ENCODE assay signal across 10 cellular contexts in genomic region chr19:14570864-14571527, GRCh38. TPM values are rescaled to one million over a fixed set of nuclear protein-coding genes. Genes with fewer than 3 reads are reported as not detected.
DNase-seq lines count a peak whose midpoint lies in the region; ATAC-seq, FAIRE-seq and TF ChIP-seq lines count a peak whose summit lies in the region.
"Had no signal": no experiment of that assay in that cellular context is flagged by ENCODE, and none has a peak within 500 bp of the region (broad histone marks: within the 10 kb centered on the region; RNA-seq: fewer than 3 reads in every experiment).

No MANE protein-coding gene starts in this region.

- H3K9me3 ChIP-seq in H1 (ENCODE audit: insufficient read depth in 2 of 2, low read depth in 1 of 2, low read length in 1 of 2) = no peaks in the 10 kb centered on the region

- H2BK5ac ChIP-seq in H1 (ENCODE audit: low read depth, low read length) = peak overlapping the region; percentile 90; the same call in 1 of the 2 replicates

- no peak overlapping the region for H3K14ac ChIP-seq in H1 (ENCODE audit: insufficient read length)

- H3K27me3 ChIP-seq in BJ (ENCODE audit: control insufficient read depth, insufficient read depth, low read length) (no peaks in the 10 kb centered on the region), H1 (replicated peaks in 1 of 4; ENCODE audit: control insufficient read depth in 3 of 4, extremely low read depth in 1 of 4, insufficient read depth in 3 of 4, low read length in 3 of 4) (no peaks in the 10 kb centered on the region)

- peak overlapping the region; percentile 80 for H4K8ac ChIP-seq in H1 (ENCODE audit: extremely low read depth, insufficient read depth, low read length)

- H3K79me2 ChIP-seq in H1 (ENCODE audit: control insufficient read depth in 1 of 2, insufficient read depth in 2 of 2, low read length in 2 of 2) = peaks cover 0 to 19% of the 10 kb centered on the region in 2 experiments; a peak in 2 of 4 replicates

- peaks cover 0 to 10% of the 10 kb centered on the region in 2 experiments for H4K20me1 ChIP-seq in H1 (replicated peaks in 1 of 2; ENCODE audit: control insufficient read depth in 1 of 2, insufficient read depth in 2 of 2, low read length in 2 of 2)

- H3K4me1 ChIP-seq in H1 (replicated peaks in 1 of 4; ENCODE audit: control insufficient read depth in 3 of 4, insufficient read depth in 4 of 4, low read length in 3 of 4) = peaks cover 0 to 4% (median 2%) of the 10 kb centered on the region in 4 experiments; a peak in 3 of 7 replicates

- H2AK5ac ChIP-seq in H1 (ENCODE audit: low read depth, low read length) = no peak overlapping the region

- H2BK120ac ChIP-seq in H1 (replicated peaks; ENCODE audit: low read depth, low read length) = no peak overlapping the region

- peak overlapping the region; percentile 89 for H3K56ac ChIP-seq in H1 (replicated peaks; ENCODE audit: insufficient read length, low read depth, low read length)

- FAIRE-seq in H1 (lab: Jason Lieb, UNC) = no peak
- FAIRE-seq: colon had no signal

- H3K27ac Mint-ChIP-seq in neural crest cell (ENCODE audit: unreplicated experiment) = peak overlapping the region; percentile 35

- no peaks in the 10 kb centered on the region; the same call in none of the 2 replicates for H3K79me1 ChIP-seq in H1 (ENCODE audit: low read depth, low read length)

- no peak for TF ChIP-seq RAD21 in H1 (IDR thresholded peaks at IDR 0.05 in 1 of 2, conservative IDR thresholded peaks at IDR 0.05 in 1 of 2; ENCODE audit: low read depth in 2 of 2, low read length in 2 of 2)

- H3K23me2 ChIP-seq in H1 (ENCODE audit: low read depth, low read length) = no peaks in the 10 kb centered on the region; the same call in 1 of the 2 replicates

- DNase-seq in BJ (ENCODE audit: low read depth) (no peak), NB4 (ENCODE audit: low read depth) (no peak), H1 (ENCODE audit: low read depth in 1 of 2, low spot score in 2 of 2) (no peak), neural crest cell (ENCODE audit: low read depth, low spot score) (no peak), NCI-H510A (lab: John Stamatoyannopoulos, UW) (no peak), DMS53 (lab: John Stamatoyannopoulos, UW) (no peak), midbrain (lab: John Stamatoyannopoulos, UW) (no peak), left colon (no peak)

- no peaks in the 10 kb centered on the region for H3K27me3 Mint-ChIP-seq in neural crest cell (ENCODE audit: low read depth)

- no peak for TF ChIP-seq POLR2A in NB4 (IDR thresholded peaks at IDR 0.05; ENCODE audit: extremely low read depth, insufficient read length)
- TF ChIP-seq POLR2A in H1 (IDR thresholded peaks at IDR 0.05; ENCODE audit: control extremely low read depth in 1 of 2, low read depth in 2 of 2, low read length in 2 of 2) = no peak

- peaks cover 3% of the 10 kb centered on the region for H3K36me3 Mint-ChIP-seq in neural crest cell (ENCODE audit: low read depth)

- 61% methylated on average over 22 of the region's 22 CpGs; no CpG with 5 or more reads in 1 of the 2 experiments for WGBS in H1 (ENCODE audit: extremely low coverage in 1 of 2, insufficient coverage in 1 of 2, insufficient read length in 1 of 2, insufficient replicate concordance in 2 of 2, low coverage in 1 of 2, low lambda C conversion rate in 2 of 2, missing lambda C conversion rate in 1 of 2), 2 experiments

- no peak overlapping the region for H4K5ac ChIP-seq in H1 (ENCODE audit: insufficient read length, low read depth, low read length)

- H3K4me3 ChIP-seq in BJ (ENCODE audit: low read depth, low read length) = peak overlapping the region; percentile 95
- peak overlapping the region; percentile 78 for H3K4me3 ChIP-seq in NB4 (ENCODE audit: low read depth, low read length)
- H3K4me3 ChIP-seq in H1 (ENCODE audit: extremely low read depth in 1 of 4, insufficient read depth in 2 of 4, low read depth in 3 of 4, low read length in 4 of 4) = peak overlapping the region; percentile 50 to 98 (median 89)

- no peak overlapping the region for H3K4ac ChIP-seq in H1 (replicated peaks; ENCODE audit: insufficient read length, low read depth, low read length)

- peak overlapping the region; percentile 97 for H3K4me3 Mint-ChIP-seq in neural crest cell

- peak overlapping the region in 3 of 4 experiments; percentile 76 to 82 (median 77); a peak in 5 of 7 replicates for H3K9ac ChIP-seq in H1 (replicated peaks in 1 of 4; ENCODE audit: extremely low read depth in 1 of 4, low read depth in 3 of 4, low read length in 3 of 4)

- H3K23ac ChIP-seq in H1 (ENCODE audit: insufficient read length) = no peak overlapping the region

- CTCF ChIA-PET in BJ (lab: Yijun Ruan, JAX) = interaction anchor here (1.0 to 9.9 kb wide), 6 partner anchors 15 to 321 kb away, joined by 3 to 62 read pairs (median 7); no protein-coding TSS in a partner anchor
- CTCF ChIA-PET in H1 (lab: Charles Lee; ENCODE audit: partially characterized antibody) = interaction anchor here (0.6 to 10.8 kb wide), 10 partner anchors 9 to 660 kb away, joined by 3 to 149 read pairs (median 4); partner anchors contain the start of gene ZNF333

- no peak overlapping the region for H4K91ac ChIP-seq in H1 (replicated peaks; ENCODE audit: insufficient read length, low read length)

- TF ChIP-seq CTCF in BJ (IDR thresholded peaks at IDR 0.05; ENCODE audit: insufficient read depth, low read depth, low read length) = no peak
- no peak for TF ChIP-seq CTCF in NB4 (IDR thresholded peaks at IDR 0.05; ENCODE audit: low read depth, low read length)
- no peak for TF ChIP-seq CTCF in H1 (IDR thresholded peaks at IDR 0.05; ENCODE audit: control extremely low read depth in 1 of 3, insufficient read depth in 1 of 3, low read depth in 1 of 3, low read length in 3 of 3)
- no peak for TF ChIP-seq CTCF in neural crest cell (conservative IDR thresholded peaks at IDR 0.05)

- no peak for TF ChIP-seq EP300 in H1 (IDR thresholded peaks at IDR 0.05; ENCODE audit: borderline replicate concordance in 1 of 2, low read depth in 2 of 2, low read length in 2 of 2)

- H2BK15ac ChIP-seq in H1 (ENCODE audit: low read length) = no peak overlapping the region

- no peak overlapping the region for H2AFZ ChIP-seq in H1 (ENCODE audit: low read length)

- no peak for ATAC-seq in left colon

- H3K4me2 ChIP-seq in H1 (ENCODE audit: insufficient read depth in 1 of 2, low read depth in 2 of 2, low read length in 2 of 2) = peak overlapping the region; percentile 57 to 91

- intact Hi-C loops in left colon (cut with DNase I, micrococcal nuclease) = loop anchor here in 1 of 2 donors (5.0 kb wide), 1 partner anchor 116 kb away; no protein-coding TSS in a partner anchor

- H3K18ac ChIP-seq in H1 (ENCODE audit: extremely low read depth, low read length) = no peak overlapping the region

- no peaks in the 10 kb centered on the region for H3K9me3 Mint-ChIP-seq in neural crest cell

- H3K27ac ChIP-seq in H1 (ENCODE audit: low read depth, low read length) = no peak overlapping the region

- H2BK12ac ChIP-seq in H1 (ENCODE audit: low read depth, low read length) = no peak overlapping the region

- peaks cover 18% of the 10 kb centered on the region for H3K4me1 Mint-ChIP-seq in neural crest cell

- POLR2A ChIA-PET in BJ (lab: Charles Lee) = interaction anchor here (0.5 kb wide), 1 partner anchor 23 kb away, joined by 3 read pairs; no protein-coding TSS in a partner anchor
- POLR2A ChIA-PET in H1 (lab: Charles Lee; ENCODE audit: partially characterized antibody) = interaction anchor here (1.0 to 1.9 kb wide), 3 partner anchors 14 to 119 kb away, joined by 4 to 14 read pairs (median 4); partner anchors contain the start of gene ZNF333

- H2BK20ac ChIP-seq in H1 (ENCODE audit: low read length) = no peak overlapping the region

- H3K36me3 ChIP-seq in BJ (ENCODE audit: control insufficient read depth, insufficient read depth, low read length) = peaks cover 7% of the 10 kb centered on the region
- H3K36me3 ChIP-seq in H1 (ENCODE audit: control insufficient read depth in 2 of 4, insufficient read depth in 4 of 4, low read length in 3 of 4) = peaks cover 0 to 3% (median 2%) of the 10 kb centered on the region in 4 experiments; a peak in 2 of 8 replicates

RNA-seq across cellular contexts. Expression of gene NDUFB7, which starts 0.9 kb away (rescaled TPM):
- polyA plus RNA-seq in BJ (2011; rRNA removed) (135 and 147 TPM in 2 replicates), H1 (2011; rRNA removed) (740 and 777 TPM in 2 replicates)
- polyA minus RNA-seq in BJ (2011; rRNA and poly(A)+ RNA removed) = 19.0 and 20.3 TPM in 2 replicates
- 151 and 161 TPM in 2 replicates for total RNA-seq in H1 (2021; fragmentation: NEBNext Ultra II Directional; extraction: Animal tissue kit (Norgen Biotek cat#: 25700))
- polyA plus RNA-seq in H1 (2011; cell fraction: cytosol; rRNA removed) = 516 TPM
- 409 TPM for polyA plus RNA-seq in H1 (2011; cell fraction: nucleus; rRNA removed)
- 92.3 to 278 TPM (median 228 TPM) in 4 replicates for polyA plus RNA-seq in H1 (2012, experiment 1 of 2)
- polyA plus RNA-seq in H1 (2012, experiment 2 of 2) = 239 TPM
- 244 TPM for polyA plus RNA-seq in H1 (2013, experiment 1 of 2)
- 241 TPM for polyA plus RNA-seq in H1 (2013, experiment 2 of 2)
- 37.4 and 68.2 TPM in 2 replicates for polyA minus RNA-seq in H1 (2011; rRNA and poly(A)+ RNA removed)
- polyA minus RNA-seq in H1 (2011; cell fraction: cytosol; rRNA and poly(A)+ RNA removed) = 113 TPM
- polyA minus RNA-seq in H1 (2011; cell fraction: nucleus; rRNA and poly(A)+ RNA removed) = 93.4 TPM
- total RNA-seq in neural crest cell (123 and 128 TPM in 2 replicates), left colon (100 to 1,000 TPM; 228 to 299 TPM)

RNA-seq across cellular contexts. Expression of gene CLEC17A, which starts 11.9 kb away (rescaled TPM):
- polyA plus RNA-seq in BJ (2011; rRNA removed) (not detected in 2 replicates), H1 (2011; rRNA removed) (not detected in 2 replicates)
- polyA minus RNA-seq in BJ (2011; rRNA and poly(A)+ RNA removed) = not detected in 2 replicates
- total RNA-seq in H1 (2021; fragmentation: NEBNext Ultra II Directional; extraction: Animal tissue kit (Norgen Biotek cat#: 25700)) = not detected in 2 replicates
- not detected for polyA plus RNA-seq in H1 (2011; cell fraction: cytosol; rRNA removed)
- polyA plus RNA-seq in H1 (2011; cell fraction: nucleus; rRNA removed) = not detected
- not detected in 4 replicates for polyA plus RNA-seq in H1 (2012, experiment 1 of 2)
- polyA plus RNA-seq in H1 (2012, experiment 2 of 2) = not detected
- 0.04 TPM for polyA plus RNA-seq in H1 (2013, experiment 1 of 2)
- polyA plus RNA-seq in H1 (2013, experiment 2 of 2) = 0.09 TPM
- not detected in 2 replicates for polyA minus RNA-seq in H1 (2011; rRNA and poly(A)+ RNA removed)
- not detected for polyA minus RNA-seq in H1 (2011; cell fraction: cytosol; rRNA and poly(A)+ RNA removed)
- not detected for polyA minus RNA-seq in H1 (2011; cell fraction: nucleus; rRNA and poly(A)+ RNA removed)
- total RNA-seq in neural crest cell (not detected in 2 replicates), left colon (under 1 TPM; 0.15 to 0.36 TPM)
- total RNA-seq: subcutaneous adipose tissue had no signal

RNA-seq across cellular contexts. Expression of gene TECR, which starts 41.6 kb away (rescaled TPM):
- polyA plus RNA-seq in BJ (2011; rRNA removed) = 63.2 and 95.9 TPM in 2 replicates
- 94.4 and 169 TPM in 2 replicates for polyA minus RNA-seq in BJ (2011; rRNA and poly(A)+ RNA removed)
- total RNA-seq in H1 (2021; fragmentation: NEBNext Ultra II Directional; extraction: Animal tissue kit (Norgen Biotek cat#: 25700)) = 172 and 179 TPM in 2 replicates
- 405 and 439 TPM in 2 replicates for polyA plus RNA-seq in H1 (2011; rRNA removed)
- polyA plus RNA-seq in H1 (2011; cell fraction: cytosol; rRNA removed) = 162 TPM
- polyA plus RNA-seq in H1 (2011; cell fraction: nucleus; rRNA removed) = 283 TPM
- polyA plus RNA-seq in H1 (2012, experiment 1 of 2) = 145 to 221 TPM (median 207 TPM) in 4 replicates
- polyA plus RNA-seq in H1 (2012, experiment 2 of 2) = 342 TPM
- polyA plus RNA-seq in H1 (2013, experiment 1 of 2) = 342 TPM
- 367 TPM for polyA plus RNA-seq in H1 (2013, experiment 2 of 2)
- polyA minus RNA-seq in H1 (2011; rRNA and poly(A)+ RNA removed) = 119 and 162 TPM in 2 replicates
- 154 TPM for polyA minus RNA-seq in H1 (2011; cell fraction: cytosol; rRNA and poly(A)+ RNA removed)
- 83.2 TPM for polyA minus RNA-seq in H1 (2011; cell fraction: nucleus; rRNA and poly(A)+ RNA removed)
- 177 and 185 TPM in 2 replicates for total RNA-seq in neural crest cell
- total RNA-seq in left colon = 100 to 1,000 TPM; 119 to 161 TPM

RNA-seq across cellular contexts. Expression of gene DNAJB1, which starts 52.8 kb away (rescaled TPM):
- polyA plus RNA-seq in BJ (2011; rRNA removed) (114 and 133 TPM in 2 replicates), H1 (2011; rRNA removed) (51.7 and 64.3 TPM in 2 replicates)
- polyA minus RNA-seq in BJ (2011; rRNA and poly(A)+ RNA removed) = 46.5 and 52.6 TPM in 2 replicates
- 62.6 and 62.9 TPM in 2 replicates for total RNA-seq in H1 (2021; fragmentation: NEBNext Ultra II Directional; extraction: Animal tissue kit (Norgen Biotek cat#: 25700))
- 47.3 TPM for polyA plus RNA-seq in H1 (2011; cell fraction: cytosol; rRNA removed)
- 42.9 TPM for polyA plus RNA-seq in H1 (2011; cell fraction: nucleus; rRNA removed)
- polyA plus RNA-seq in H1 (2012, experiment 1 of 2) = 50.1 to 59.1 TPM (median 56.6 TPM) in 4 replicates
- 62.1 TPM for polyA plus RNA-seq in H1 (2012, experiment 2 of 2)
- 29.4 TPM for polyA plus RNA-seq in H1 (2013, experiment 1 of 2)
- 31.6 TPM for polyA plus RNA-seq in H1 (2013, experiment 2 of 2)
- 52.8 and 55.7 TPM in 2 replicates for polyA minus RNA-seq in H1 (2011; rRNA and poly(A)+ RNA removed)
- polyA minus RNA-seq in H1 (2011; cell fraction: cytosol; rRNA and poly(A)+ RNA removed) = 23.5 TPM
- 28.5 TPM for polyA minus RNA-seq in H1 (2011; cell fraction: nucleus; rRNA and poly(A)+ RNA removed)
- total RNA-seq in neural crest cell (89.4 and 94.2 TPM in 2 replicates), left colon (100 to 1,000 TPM; 122 to 123 TPM)
